ENCODE assay signal across 8 cellular contexts in genomic region chr1:156704930-156705320, GRCh38. TPM values are rescaled to one million over a fixed set of nuclear protein-coding genes. Genes with fewer than 3 reads are reported as not detected.
DNase-seq lines count a peak whose midpoint lies in the region; ATAC-seq and TF ChIP-seq lines count a peak whose summit lies in the region.

No MANE protein-coding gene starts in this region.

- peaks cover 7% of the 10 kb centered on the region for H3K36me3 Mint-ChIP-seq in stimulated activated effector memory CD8-positive, alpha-beta T cell treated with anti-CD3 and anti-CD28 coated beads, Interleukin-12 subunit alpha, Interleukin-12 subunit beta, amount 100 ng/mL, for 72 hours

- BruUV-seq in Panc1 (replicated peaks; lab: Mats Ljungman, UMichigan): no TSS peak

- DNase-seq in Daoy (ENCODE audit: low read depth) (peak; percentile 89), Panc1 (ENCODE audit: low read depth, low spot score) (no peak), breast epithelium (ENCODE audit: low spot score in 2 of 2) (peak; percentile 46 to 78), lower leg skin (ENCODE audit: low spot score in 2 of 2) (peak in 1 of 2 donors; percentile 94), NCI-H1436 (lab: John Stamatoyannopoulos, UW) (no peak), NCI-H1694 (lab: John Stamatoyannopoulos, UW) (no peak)
- DNase-seq in stimulated activated effector memory CD8-positive, alpha-beta T cell treated with anti-CD3 and anti-CD28 coated beads, Interleukin-12 subunit alpha, Interleukin-12 subunit beta, amount 100 ng/mL, for 72 hours (ENCODE audit: low spot score in 2 of 2): peak in 1 of 2 donors; percentile 30

- H3K27ac ChIP-seq in Panc1 (ENCODE audit: low read length) (peak overlapping the region; percentile 93), breast epithelium (peak overlapping the region; percentile 92 to 94)

- H3K36me3 ChIP-seq in Panc1 (ENCODE audit: control insufficient read depth, insufficient read depth, low read length) (no peaks in the 10 kb centered on the region; the same call in 1 of the 2 replicates), breast epithelium (no peaks in the 10 kb centered on the region)

- ATAC-seq in Panc1 (peak; percentile 28), GM21825 (IDR thresholded peaks at IDR 0.05; ENCODE audit: unreplicated experiment) (no peak)
- ATAC-seq in stimulated activated effector memory CD8-positive, alpha-beta T cell treated with anti-CD3 and anti-CD28 coated beads, Interleukin-12 subunit alpha, Interleukin-12 subunit beta, amount 100 ng/mL, for 72 hours: peak; percentile 60

- no peak for TF ChIP-seq CTCF in Panc1 (IDR thresholded peaks at IDR 0.05)
- TF ChIP-seq CTCF in breast epithelium (IDR thresholded peaks at IDR 0.05): no peak
- no peak for TF ChIP-seq CTCF in lower leg skin (IDR thresholded peaks at IDR 0.05)

- H3K4me1 ChIP-seq in Panc1 (ENCODE audit: control insufficient read depth, insufficient read depth, low read length) (peaks cover 70% of the 10 kb centered on the region), breast epithelium (peaks cover 39 to 50% of the 10 kb centered on the region in 2 donors)

- H3K4me3 Mint-ChIP-seq in stimulated activated effector memory CD8-positive, alpha-beta T cell treated with anti-CD3 and anti-CD28 coated beads, Interleukin-12 subunit alpha, Interleukin-12 subunit beta, amount 100 ng/mL, for 72 hours: peak overlapping the region; percentile 89

- H3K4me1 Mint-ChIP-seq in stimulated activated effector memory CD8-positive, alpha-beta T cell treated with anti-CD3 and anti-CD28 coated beads, Interleukin-12 subunit alpha, Interleukin-12 subunit beta, amount 100 ng/mL, for 72 hours: peaks cover 33% of the 10 kb centered on the region

- CTCF ChIA-PET in Panc1 (lab: Charles Lee): interaction anchor here (0.6 to 3.7 kb wide), 4 partner anchors 9 to 21 kb away, joined by 4 to 96 read pairs (median 9); no protein-coding TSS in a partner anchor

- H3K9me3 Mint-ChIP-seq in stimulated activated effector memory CD8-positive, alpha-beta T cell treated with anti-CD3 and anti-CD28 coated beads, Interleukin-12 subunit alpha, Interleukin-12 subunit beta, amount 100 ng/mL, for 72 hours: no peaks in the 10 kb centered on the region

- in situ Hi-C loops in Panc1 (cut with HindIII; ENCODE audit: low pct_unique_long_range_greater_than_20kb, low sequenced_read_pairs): no loop called here

- POLR2A ChIA-PET in Panc1 (lab: Charles Lee): interaction anchor here (0.6 kb wide), 1 partner anchor 42 kb away, joined by 13 read pairs; no protein-coding TSS in a partner anchor

- no peaks in the 10 kb centered on the region for H3K9me3 ChIP-seq in Panc1 (ENCODE audit: control insufficient read depth, insufficient read depth, low read depth, low read length)
- H3K9me3 ChIP-seq in breast epithelium: no peaks in the 10 kb centered on the region

- H3K27me3 ChIP-seq in Panc1 (ENCODE audit: control insufficient read depth, insufficient read depth, low read length) (no peaks in the 10 kb centered on the region), breast epithelium (no peaks in the 10 kb centered on the region)

- intact Hi-C loops in Panc1 (cut with micrococcal nuclease; ENCODE audit: unreplicated experiment) (loop anchor here (2.0 kb wide), 1 partner anchor 14 kb away; no protein-coding TSS in a partner anchor), breast epithelium (cut with DNase I; ENCODE audit: low total_unique reads) (no loop called here), lower leg skin (cut with DNase I; ENCODE audit: low total_unique reads) (no loop called here)

- TF ChIP-seq POLR2A in breast epithelium (IDR thresholded peaks at IDR 0.05) (no peak), lower leg skin (IDR thresholded peaks at IDR 0.05) (no peak)

- peak overlapping the region; percentile 82 to 84 for H3K4me3 ChIP-seq in Panc1 (ENCODE audit: low read depth in 2 of 2, low read length in 2 of 2)
- peak overlapping the region; percentile 42 to 72 (median 54) for H3K4me3 ChIP-seq in breast epithelium
- H3K4me3 ChIP-seq in lower leg skin (ENCODE audit: low read depth, poor library complexity, severe bottlenecking): peak overlapping the region; percentile 14

- 3 to 5% methylated on average over 15 to 28 of the region's 29 CpGs for WGBS in lower leg skin, 2 donors

- H3K27ac Mint-ChIP-seq in stimulated activated effector memory CD8-positive, alpha-beta T cell treated with anti-CD3 and anti-CD28 coated beads, Interleukin-12 subunit alpha, Interleukin-12 subunit beta, amount 100 ng/mL, for 72 hours: peak overlapping the region; percentile 95

RNA-seq across cellular contexts. Expression of gene CRABP2, which starts 0.5 kb away (rescaled TPM):
- 21.4 and 36.0 TPM in 2 replicates for total RNA-seq in Daoy (2014; rRNA removed; shearing (Covaris generic))
- total RNA-seq in Panc1 (2021; ENCODE audit: unreplicated experiment) (1,115 TPM), breast epithelium (10 to 100 TPM in 2 of 3 donors, 1 to 10 TPM in 1; 4.2 to 61.6 (median 28.2) TPM), lower leg skin (100 to 1,000 TPM in 1 of 4 donors, 10 to 100 TPM in 3; 67.9 to 103 (median 96.1) TPM)
- polyA plus RNA-seq in Panc1 (2012; ENCODE audit: insufficient read length): 1,502 TPM

RNA-seq across cellular contexts. Expression of gene METTL25B, which starts 23.3 kb away (rescaled TPM):
- total RNA-seq in Daoy (2014; rRNA removed; shearing (Covaris generic)): 7.9 and 11.9 TPM in 2 replicates
- 32.8 TPM for total RNA-seq in Panc1 (2021; ENCODE audit: unreplicated experiment)
- polyA plus RNA-seq in Panc1 (2012; ENCODE audit: insufficient read length): 37.7 TPM
- total RNA-seq in breast epithelium: 10 to 100 TPM; 15.5 to 41.3 (median 30.2) TPM
- total RNA-seq in lower leg skin: 10 to 100 TPM; 20.3 to 39.0 (median 28.2) TPM

RNA-seq across cellular contexts. Expression of gene ISG20L2, which starts 23.6 kb away (rescaled TPM):
- total RNA-seq in Daoy (2014; rRNA removed; shearing (Covaris generic)): 31.7 and 59.8 TPM in 2 replicates
- total RNA-seq in Panc1 (2021; ENCODE audit: unreplicated experiment) (40.6 TPM), breast epithelium (10 to 100 TPM; 13.6 to 25.2 (median 21.0) TPM), lower leg skin (10 to 100 TPM; 13.4 to 21.4 (median 16.7) TPM)
- 26.9 TPM for polyA plus RNA-seq in Panc1 (2012; ENCODE audit: insufficient read length)

RNA-seq across cellular contexts. Expression of gene NES, which starts 27.7 kb away (rescaled TPM):
- total RNA-seq in Daoy (2014; rRNA removed; shearing (Covaris generic)): 0.51 and 0.89 TPM in 2 replicates
- 56.3 TPM for total RNA-seq in Panc1 (2021; ENCODE audit: unreplicated experiment)
- polyA plus RNA-seq in Panc1 (2012; ENCODE audit: insufficient read length): 61.1 TPM
- 10 to 100 TPM in 2 of 3 donors, 1 to 10 TPM in 1; 9.9 to 28.5 (median 14.9) TPM for total RNA-seq in breast epithelium
- 1 to 10 TPM; 2.4 to 8.9 (median 5.0) TPM for total RNA-seq in lower leg skin

RNA-seq across cellular contexts. Expression of gene MRPL24, which starts 36.0 kb away (rescaled TPM):
- 144 and 148 TPM in 2 replicates for total RNA-seq in Daoy (2014; rRNA removed; shearing (Covaris generic))
- 80.4 TPM for total RNA-seq in Panc1 (2021; ENCODE audit: unreplicated experiment)
- polyA plus RNA-seq in Panc1 (2012; ENCODE audit: insufficient read length): 109 TPM
- 10 to 100 TPM; 36.6 to 63.9 (median 63.8) TPM for total RNA-seq in breast epithelium
- 10 to 100 TPM; 34.0 to 44.9 (median 41.5) TPM for total RNA-seq in lower leg skin

Comparison
In these comparisons a context has a peak if more than half of its experiments do, and no peak if none do; other contexts are left out.
1. DNase-seq: peak in Daoy (single experiment) and breast epithelium (2 of 2); none in Panc1 (single experiment), NCI-H1436 (single experiment) and NCI-H1694 (single experiment).
2. H3K4me3 ChIP-seq: peak in every context shown above with its lines; median percentile 83 in Panc1; 54 in breast epithelium; 14 in lower leg skin.
3. RNA of gene CRABP2, which starts 0.5 kb away (total RNA-seq): 1,115 TPM in Panc1 (single experiment); 67.9 to 103 TPM in lower leg skin, 4.2 to 61.6 TPM in breast epithelium and 21.4 to 36.0 TPM in Daoy; every median in the first group is over 10 times any median in the second.